ENCODE assay signal across 13 cellular contexts in genomic region chr18:77023115-77023782, GRCh38.
DNase-seq lines count a peak whose midpoint lies in the region; ATAC-seq and TF ChIP-seq lines count a peak whose summit lies in the region.
"Had no signal": no experiment of that assay in that cellular context is flagged by ENCODE, and none has a peak within 500 bp of the region (broad histone marks: within the 10 kb centered on the region; RNA-seq: fewer than 3 reads in every experiment).

No MANE protein-coding gene starts in this region.

- no peaks in the 10 kb centered on the region for H3K9me1 ChIP-seq in IMR-90 (ENCODE audit: insufficient read depth, low read length)

- H3K79me2 ChIP-seq in smooth muscle cell (ENCODE audit: low read depth) (no peaks in the 10 kb centered on the region), MM.1S (ENCODE audit: low read length) (no peaks in the 10 kb centered on the region)

- in situ Hi-C loops in IMR-90 (cut with MboI; ENCODE audit: low sequenced_read_pairs), result no loop called here

- POLR2A ChIA-PET in CD4-positive, alpha-beta memory T cell (lab: Charles Lee; ENCODE audit: partially characterized antibody), result interaction anchor here (1.1 kb wide), 1 partner anchor 82 kb away, joined by 3 read pairs; no protein-coding TSS in a partner anchor
- POLR2A ChIA-PET in IMR-90 (lab: Charles Lee; ENCODE audit: unreplicated experiment), result no interaction called here

- no peaks in the 10 kb centered on the region for H3K27me3 Mint-ChIP-seq in CD4-positive, alpha-beta memory T cell
- H3K27me3 Mint-ChIP-seq in naive B cell, result no peaks in the 10 kb centered on the region
- H3K27me3 Mint-ChIP-seq: progenitor cell of endocrine pancreas had no signal

- no peaks in the 10 kb centered on the region for H3K9me3 ChIP-seq in CD4-positive, alpha-beta memory T cell (ENCODE audit: control insufficient read depth in 1 of 2, low read length in 2 of 2)
- H3K9me3 ChIP-seq in IMR-90 (ENCODE audit: control insufficient read depth, insufficient read depth, low read length) (no peaks in the 10 kb centered on the region), smooth muscle cell (replicated peaks; ENCODE audit: low read depth) (no peaks in the 10 kb centered on the region), MM.1S (replicated peaks; ENCODE audit: insufficient read depth, low read length) (no peaks in the 10 kb centered on the region)

- H3K4me3 ChIP-seq in CD4-positive, alpha-beta memory T cell (ENCODE audit: low read length in 2 of 2), result no peak overlapping the region
- H3K4me3 ChIP-seq in IMR-90 (ENCODE audit: insufficient read depth, low read depth, low read length) (no peak overlapping the region), smooth muscle cell (no peak overlapping the region), MM.1S (ENCODE audit: low read length) (no peak overlapping the region)
- H3K4me3 ChIP-seq: SK-N-MC had no signal

- H3K9ac ChIP-seq in IMR-90 (ENCODE audit: low read depth, low read length) (no peak overlapping the region), smooth muscle cell (ENCODE audit: low read depth) (no peak overlapping the region), MM.1S (ENCODE audit: low read length) (no peak overlapping the region)

- TF ChIP-seq CTCF in IMR-90 (conservative IDR thresholded peaks at IDR 0.05; ENCODE audit: low read depth, low read length), result no peak
- TF ChIP-seq CTCF in smooth muscle cell (IDR thresholded peaks at IDR 0.05; ENCODE audit: borderline replicate concordance, insufficient read depth, poor library complexity, severe bottlenecking), result no peak
- no peak for TF ChIP-seq CTCF in MM.1S (IDR thresholded peaks at IDR 0.05; ENCODE audit: low read length)

- H2AK5ac ChIP-seq in IMR-90 (ENCODE audit: low read depth, low read length), result no peak overlapping the region

- no peaks in the 10 kb centered on the region for H3K27me3 ChIP-seq in CD4-positive, alpha-beta memory T cell (ENCODE audit: insufficient read depth, low read length)
- no peaks in the 10 kb centered on the region for H3K27me3 ChIP-seq in IMR-90 (ENCODE audit: control insufficient read depth, insufficient read depth, low read length)
- no peaks in the 10 kb centered on the region for H3K27me3 ChIP-seq in smooth muscle cell (ENCODE audit: low read depth)
- no peaks in the 10 kb centered on the region for H3K27me3 ChIP-seq in MM.1S (replicated peaks; ENCODE audit: insufficient read depth, low read length)

- H2BK5ac ChIP-seq in IMR-90 (ENCODE audit: low read depth, low read length, poor library complexity, severe bottlenecking), result no peak overlapping the region

- no peak overlapping the region for H3K4me2 ChIP-seq in IMR-90 (ENCODE audit: low read depth, low read length)
- no peak overlapping the region for H3K4me2 ChIP-seq in smooth muscle cell
- no peak overlapping the region for H3K4me2 ChIP-seq in MM.1S (ENCODE audit: low read depth, low read length)

- H4K20me1 ChIP-seq in IMR-90 (ENCODE audit: insufficient read depth, low read length), result no peaks in the 10 kb centered on the region
- H4K20me1 ChIP-seq in smooth muscle cell (ENCODE audit: low read depth), result no peaks in the 10 kb centered on the region
- H4K20me1 ChIP-seq in MM.1S (ENCODE audit: insufficient read depth, low read length), result no peaks in the 10 kb centered on the region

- no peak overlapping the region for H3K14ac ChIP-seq in IMR-90 (replicated peaks; ENCODE audit: low read depth, low read length)

- DNase-seq in CD4-positive, alpha-beta memory T cell, result no peak
- DNase-seq in IMR-90 (no peak), naive B cell (no peak), smooth muscle cell (lab: John Stamatoyannopoulos, UW; ENCODE audit: unreplicated experiment) (no peak), MM.1S (no peak), occipital lobe (lab: John Stamatoyannopoulos, UW) (no peak)
- DNase-seq: NCI-H1694 treated with DMSO at 0.1 percent for 48 hours, WERI-Rb-1 had no signal

- 0 out of 2 replicates have a peak, but pooled peaks have one; percentile 14 for ATAC-seq in IMR-90 (ENCODE audit: low read depth)
- ATAC-seq in naive B cell (ENCODE audit: low read depth in 2 of 2), result peak; percentile 41 to 53
- no peak for ATAC-seq in HG02840 (IDR thresholded peaks at IDR 0.05; ENCODE audit: low FRiP score, unreplicated experiment)
- ATAC-seq: HepG2 had no signal

- H3K79me1 ChIP-seq in IMR-90 (ENCODE audit: low read depth in 1 of 2, low read length in 2 of 2), result no peaks in the 10 kb centered on the region

- no peak for TF ChIP-seq RAD21 in IMR-90 (IDR thresholded peaks at IDR 0.05; ENCODE audit: low read length)

- H3K9me2 ChIP-seq in MM.1S (replicated peaks; ENCODE audit: insufficient read depth, low read length), result no peaks in the 10 kb centered on the region

- H2BK120ac ChIP-seq in IMR-90 (ENCODE audit: low read depth, low read length), result no peak overlapping the region

- no peak overlapping the region for H3K18ac ChIP-seq in IMR-90 (ENCODE audit: low read depth, low read length)

- H4K91ac ChIP-seq in IMR-90 (ENCODE audit: insufficient read depth, low read depth, low read length), result no peak overlapping the region

- no peak overlapping the region for H3K4me3 Mint-ChIP-seq in CD4-positive, alpha-beta memory T cell
- H3K4me3 Mint-ChIP-seq in naive B cell, result peak overlapping the region in 1 of 8 donors; percentile 9

- H3K4ac ChIP-seq in IMR-90 (ENCODE audit: low read depth, low read length), result no peak overlapping the region

- no TSS peak for BruUV-seq in IMR-90 (replicated peaks; lab: Mats Ljungman, UMichigan)

- H3F3A ChIP-seq in smooth muscle cell (ENCODE audit: low read depth), result no peaks in the 10 kb centered on the region
- no peaks in the 10 kb centered on the region for H3F3A ChIP-seq in MM.1S (ENCODE audit: insufficient read depth, low read length)

- H3K56ac ChIP-seq in IMR-90 (ENCODE audit: extremely low read depth, insufficient read depth, low read length), result no peak overlapping the region

- H2AK9ac ChIP-seq in IMR-90 (replicated peaks; ENCODE audit: low read depth, low read length, poor library complexity), result no peak overlapping the region

- peaks cover 27 to 54% of the 10 kb centered on the region in 2 donors for H3K36me3 Mint-ChIP-seq in CD4-positive, alpha-beta memory T cell
- H3K36me3 Mint-ChIP-seq in naive B cell, result peaks cover 5 to 20% of the 10 kb centered on the region in 2 donors

- no peak for TF ChIP-seq POLR2A in IMR-90 (IDR thresholded peaks at IDR 0.05; ENCODE audit: low read depth, low read length)

- dilution Hi-C loops in IMR-90 (cut with HindIII; ENCODE audit: low sequenced_read_pairs, unreplicated experiment), result no loop called here

- H3K27ac ChIP-seq in CD4-positive, alpha-beta memory T cell (ENCODE audit: low read depth, low read length), result no peak overlapping the region
- H3K27ac ChIP-seq in IMR-90 (ENCODE audit: insufficient read depth, low read length) (no peak overlapping the region), angular gyrus (ENCODE audit: low read depth, low read length) (peak overlapping the region; percentile 97), smooth muscle cell (ENCODE audit: low read depth) (no peak overlapping the region), MM.1S (ENCODE audit: low read length) (no peak overlapping the region)
- H3K27ac ChIP-seq: SK-N-MC, WERI-Rb-1 had no signal

- intact Hi-C loops in CD4-positive, alpha-beta memory T cell (cut with micrococcal nuclease), result no loop called here
- intact Hi-C loops in IMR-90 (cut with micrococcal nuclease), result no loop called here

- peak overlapping the region in 5 of 7 donors; percentile 13 to 71 (median 47) for H3K27ac Mint-ChIP-seq in CD4-positive, alpha-beta memory T cell
- H3K27ac Mint-ChIP-seq in naive B cell, result peak overlapping the region in 5 of 6 donors; percentile 39 to 83 (median 46)
- H3K27ac Mint-ChIP-seq: progenitor cell of endocrine pancreas had no signal

- CTCF ChIA-PET in CD4-positive, alpha-beta memory T cell (lab: Charles Lee; ENCODE audit: partially characterized antibody), result interaction anchor here (1.0 to 1.8 kb wide), 3 partner anchors 19 to 40 kb away, joined by 3 to 11 read pairs (median 5); no protein-coding TSS in a partner anchor
- CTCF ChIA-PET in IMR-90 (lab: Yijun Ruan, JAX), result no interaction called here

- H2AFZ ChIP-seq in IMR-90 (replicated peaks; ENCODE audit: low read length, poor library complexity) (peak overlapping the region; percentile 7), smooth muscle cell (ENCODE audit: low read depth) (no peak overlapping the region), MM.1S (ENCODE audit: low read length) (no peak overlapping the region)

- 100% methylated on average over 5 of the region's 19 CpGs; no CpG with 5 or more reads in 1 of the 2 experiments for WGBS in IMR-90 (ENCODE audit: extremely low coverage in 2 of 2, insufficient read length in 1 of 2), 2 experiments
- 89% methylated on average over 19 of the region's 19 CpGs for WGBS in smooth muscle cell (ENCODE audit: low lambda C conversion rate)

- no peak overlapping the region for H3K23ac ChIP-seq in IMR-90 (ENCODE audit: low read depth, low read length)

- no peak overlapping the region for H4K5ac ChIP-seq in IMR-90 (ENCODE audit: low read depth, low read length)

- H3K4me1 Mint-ChIP-seq in CD4-positive, alpha-beta memory T cell, result peaks cover 18 to 45% (median 27%) of the 10 kb centered on the region in 4 donors
- H3K4me1 Mint-ChIP-seq in naive B cell, result peaks cover 18 to 28% (median 23%) of the 10 kb centered on the region in 3 donors

- no peaks in the 10 kb centered on the region for H3K4me1 ChIP-seq in CD4-positive, alpha-beta memory T cell (ENCODE audit: insufficient read depth, low read length)
- H3K4me1 ChIP-seq in IMR-90 (ENCODE audit: control insufficient read depth, insufficient read depth, low read length), result no peaks in the 10 kb centered on the region
- H3K4me1 ChIP-seq in smooth muscle cell (ENCODE audit: low read depth), result no peaks in the 10 kb centered on the region
- H3K4me1 ChIP-seq in MM.1S (ENCODE audit: low read length), result no peaks in the 10 kb centered on the region

- no peak overlapping the region for H2BK15ac ChIP-seq in IMR-90 (ENCODE audit: low read depth, low read length)

- no peak overlapping the region for H4K8ac ChIP-seq in IMR-90 (ENCODE audit: low read depth in 2 of 2, low read length in 2 of 2)

- peaks cover 0 to 3% (median 0%) of the 10 kb centered on the region in 8 donors for H3K9me3 Mint-ChIP-seq in CD4-positive, alpha-beta memory T cell
- peaks cover 0 to 11% (median 0%) of the 10 kb centered on the region in 7 donors for H3K9me3 Mint-ChIP-seq in naive B cell

- no peak overlapping the region for H2BK20ac ChIP-seq in IMR-90 (ENCODE audit: low read depth, low read length)

- H3K36me3 ChIP-seq in CD4-positive, alpha-beta memory T cell (ENCODE audit: insufficient read depth, low read length), result peaks cover 33% of the 10 kb centered on the region
- no peaks in the 10 kb centered on the region for H3K36me3 ChIP-seq in IMR-90 (ENCODE audit: control insufficient read depth, insufficient read depth, low read length)
- H3K36me3 ChIP-seq in smooth muscle cell (ENCODE audit: low read depth), result no peaks in the 10 kb centered on the region
- H3K36me3 ChIP-seq in MM.1S (replicated peaks; ENCODE audit: insufficient read depth, low read length), result no peaks in the 10 kb centered on the region
- H3K36me3 ChIP-seq: WERI-Rb-1 had no signal

TF ChIP-seq in IMR-90, 13 proteins besides CTCF, POLR2A, EP300 and RAD21 (continues in another document):
- TF ChIP-seq MAZ (IDR thresholded peaks at IDR 0.05; ENCODE audit: borderline replicate concordance, low read depth, low read length), result no peak
